ENCODE assay signal across 19 cellular contexts in the genomic region with DNA sequence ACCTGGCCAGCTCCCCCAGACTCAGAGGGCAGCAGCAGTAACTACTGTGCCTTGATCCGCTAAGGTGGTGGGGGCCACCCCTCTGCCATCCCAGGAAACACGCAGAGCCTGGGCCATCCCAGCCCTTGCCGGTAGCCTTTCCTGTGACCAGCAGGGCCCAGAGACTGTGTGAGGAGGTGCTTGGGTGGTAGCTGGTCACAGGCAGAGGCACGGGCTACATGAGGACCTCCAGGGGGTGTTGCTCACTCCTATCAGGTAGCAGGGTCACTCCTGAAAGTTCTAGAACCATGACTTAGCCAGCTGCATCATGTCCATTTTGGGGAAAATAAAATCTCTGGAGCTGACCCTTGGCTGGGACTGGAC.
"Had no signal": no experiment of that assay in that cellular context is flagged by ENCODE, and none has a peak within 500 bp of the region (broad histone marks: within the 10 kb centered on the region; RNA-seq: fewer than 3 reads in every experiment).

No MANE protein-coding gene starts in this region.

- DNase-seq: erythroblast; foreskin melanocyte; head of caudate nucleus; kidney; left cardiac atrium; mammary epithelial cell; naive thymus-derived CD8-positive, alpha-beta T cell; ovary; sigmoid colon; stimulated activated CD4-positive, alpha-beta T cell treated with anti-CD3 and anti-CD28 coated beads, Interleukin-2, amount 100 ng/mL, for 24 hours; stimulated activated CD4-positive, alpha-beta T cell treated with anti-CD3 and anti-CD28 coated beads, Interleukin-4, amount 100 ng/mL, for 4 hours; stimulated activated naive B cell treated with anti-CD40 and anti-IgM and Interleukin-4, amounts not matched to agents 10 μg/mL and 1 μg/mL and 100 μg/mL, for 72 hours; stimulated activated naive CD8-positive, alpha-beta T cell treated with anti-CD3 and anti-CD28 coated beads, Interleukin-15, amount 100 ng/mL, for 72 hours; testis had no signal

- H3K36me3 ChIP-seq: ovary had no signal

- H3K27ac Mint-ChIP-seq: dendritic cell treated with granulocyte-macrophage colony-stimulating factor and Interleukin-4, amounts not matched to agents 40 ng/mL and 50 ng/mL, for 4 days; stimulated activated naive B cell treated with anti-CD40 and anti-IgM and Interleukin-4, amounts not matched to agents 10 μg/mL and 1 μg/mL and 100 μg/mL, for 72 hours; stimulated activated naive CD8-positive, alpha-beta T cell treated with anti-CD3 and anti-CD28 coated beads, Interleukin-15, amount 100 ng/mL, for 72 hours had no signal

- H3K4me3 ChIP-seq: hepatocyte, ovary, right atrium auricular region, sigmoid colon, skin epidermis, testis, tibial nerve had no signal

- H3K27ac ChIP-seq: hepatocyte, ovary, right atrium auricular region, sigmoid colon, skin epidermis, testis, tibial nerve had no signal

- H3K27me3 Mint-ChIP-seq: dendritic cell treated with granulocyte-macrophage colony-stimulating factor and Interleukin-4, amounts not matched to agents 40 ng/mL and 50 ng/mL, for 4 days; naive thymus-derived CD8-positive, alpha-beta T cell; stimulated activated naive B cell treated with anti-CD40 and anti-IgM and Interleukin-4, amounts not matched to agents 10 μg/mL and 1 μg/mL and 100 μg/mL, for 72 hours; stimulated activated naive CD8-positive, alpha-beta T cell treated with anti-CD3 and anti-CD28 coated beads, Interleukin-15, amount 100 ng/mL, for 72 hours had no signal

- H3K4me2 ChIP-seq: hepatocyte had no signal

- H3K9me3 ChIP-seq: ovary, right atrium auricular region, sigmoid colon, testis, tibial nerve had no signal

- H3K9me3 Mint-ChIP-seq: dendritic cell treated with granulocyte-macrophage colony-stimulating factor and Interleukin-4, amounts not matched to agents 40 ng/mL and 50 ng/mL, for 4 days; naive thymus-derived CD8-positive, alpha-beta T cell; stimulated activated naive B cell treated with anti-CD40 and anti-IgM and Interleukin-4, amounts not matched to agents 10 μg/mL and 1 μg/mL and 100 μg/mL, for 72 hours; stimulated activated naive CD8-positive, alpha-beta T cell treated with anti-CD3 and anti-CD28 coated beads, Interleukin-15, amount 100 ng/mL, for 72 hours had no signal

- ATAC-seq: left cardiac atrium; naive thymus-derived CD8-positive, alpha-beta T cell; stimulated activated naive B cell treated with anti-CD40 and anti-IgM and Interleukin-4, amounts not matched to agents 10 μg/mL and 1 μg/mL and 100 μg/mL, for 72 hours; stimulated activated naive CD8-positive, alpha-beta T cell treated with anti-CD3 and anti-CD28 coated beads, Interleukin-15, amount 100 ng/mL, for 72 hours had no signal

- H3K27me3 ChIP-seq: hepatocyte, ovary, right atrium auricular region, sigmoid colon, testis, tibial nerve had no signal

- H2AFZ ChIP-seq: hepatocyte had no signal

- H3K4me3 Mint-ChIP-seq: dendritic cell treated with granulocyte-macrophage colony-stimulating factor and Interleukin-4, amounts not matched to agents 40 ng/mL and 50 ng/mL, for 4 days; naive thymus-derived CD8-positive, alpha-beta T cell; stimulated activated naive B cell treated with anti-CD40 and anti-IgM and Interleukin-4, amounts not matched to agents 10 μg/mL and 1 μg/mL and 100 μg/mL, for 72 hours; stimulated activated naive CD8-positive, alpha-beta T cell treated with anti-CD3 and anti-CD28 coated beads, Interleukin-15, amount 100 ng/mL, for 72 hours had no signal

- H3K4me1 ChIP-seq: right atrium auricular region, sigmoid colon, testis, tibial nerve had no signal

- H3K4me1 Mint-ChIP-seq: stimulated activated naive B cell treated with anti-CD40 and anti-IgM and Interleukin-4, amounts not matched to agents 10 μg/mL and 1 μg/mL and 100 μg/mL, for 72 hours had no signal
